7 cellular contexts compared by ENCODE assay signal in the genomic region with DNA sequence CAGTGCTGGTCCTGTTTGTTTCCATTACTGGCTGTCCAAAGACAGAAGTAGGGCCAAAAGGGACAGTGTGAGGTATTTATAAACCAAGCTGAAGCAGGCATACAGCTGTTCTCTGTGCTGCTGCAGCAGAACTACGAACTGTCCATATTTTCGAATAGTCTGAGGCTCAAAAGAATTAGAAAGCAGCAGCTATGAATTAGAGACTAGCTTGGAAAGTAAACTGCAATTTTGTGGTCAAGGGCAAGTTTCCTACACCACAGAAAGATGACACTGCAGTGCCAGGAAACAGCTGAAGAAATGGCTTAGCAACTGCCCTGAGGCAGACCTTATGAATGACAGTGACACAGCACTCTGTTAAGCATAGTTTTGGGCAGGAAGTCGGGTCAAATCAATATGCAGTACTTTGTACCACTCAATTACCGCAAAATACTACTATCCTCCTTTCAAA.
A peak's percentile ranks its signal among the peaks of the same experiment; 100 is the strongest.
DNase-seq lines count a peak whose midpoint lies in the region; ATAC-seq and TF ChIP-seq lines count a peak whose summit lies in the region.

No MANE protein-coding gene starts in this region.

- no peaks in the 10 kb centered on the region for H3K27me3 ChIP-seq in Loucy (ENCODE audit: insufficient read depth, low read length, poor library complexity, severe bottlenecking)

- DNase-seq in HCEC 1CT: peak; percentile 87
- peak; percentile 20 to 49 for DNase-seq in activated CD4-positive, alpha-beta T cell treated with anti-CD3 and anti-CD28 coated beads, Interleukin-2, amount 50 U/mL, for 48 hours
- peak; percentile 4 for DNase-seq in globus pallidus (ENCODE audit: low spot score)
- DNase-seq in stimulated activated CD4-positive, alpha-beta T cell treated with anti-CD3 and anti-CD28 coated beads, Interleukin-2, amount 100 ng/mL, for 4 hours (ENCODE audit: low read depth): peak; percentile 4
- DNase-seq in retina: no peak

- peak overlapping the region; percentile 83 for H3K4me2 ChIP-seq in Loucy (ENCODE audit: low read depth, low read length, poor library complexity, severe bottlenecking)

- no peak overlapping the region for H2AFZ ChIP-seq in Loucy (ENCODE audit: low read length)

- H3K9me3 ChIP-seq in Loucy (ENCODE audit: insufficient read depth, low read depth, low read length): no peaks in the 10 kb centered on the region

- no peaks in the 10 kb centered on the region for H3K36me3 ChIP-seq in Loucy (ENCODE audit: insufficient read depth, low read length)

- H3K4me1 ChIP-seq in Loucy (ENCODE audit: insufficient read depth, low read length, poor library complexity, severe bottlenecking): peaks cover 33% of the 10 kb centered on the region

- no peak; the same call in 1 of the 2 replicates for TF ChIP-seq CTCF in Loucy (conservative IDR thresholded peaks at IDR 0.05; ENCODE audit: low read length)

- peaks cover 5% of the 10 kb centered on the region; the same call in 1 of the 2 replicates for H3F3A ChIP-seq in Loucy (ENCODE audit: low read depth)

- H3K79me2 ChIP-seq in Loucy (ENCODE audit: insufficient read depth, low read length): 0 out of 2 replicates have a peak, but pooled peaks cover 7% of the 10 kb centered on the region

- H4K20me1 ChIP-seq in Loucy (ENCODE audit: insufficient read depth, low read length, poor library complexity, severe bottlenecking): peaks cover 37% of the 10 kb centered on the region

- ATAC-seq in GM18499 (IDR thresholded peaks at IDR 0.05; ENCODE audit: insufficient read depth, unreplicated experiment): peak; percentile 97

- H3K9me2 ChIP-seq in Loucy (replicated peaks; ENCODE audit: low read depth, low read length): no peaks in the 10 kb centered on the region

- H3K4me3 ChIP-seq in Loucy (ENCODE audit: low read length, poor library complexity, severe bottlenecking): peak overlapping the region; percentile 58

- peak overlapping the region; percentile 18 for H3K9ac ChIP-seq in Loucy (ENCODE audit: low read depth, low read length, poor library complexity, severe bottlenecking)
